Comparison of ENCODE assay signal across 1 cellular context in the genomic region with DNA sequence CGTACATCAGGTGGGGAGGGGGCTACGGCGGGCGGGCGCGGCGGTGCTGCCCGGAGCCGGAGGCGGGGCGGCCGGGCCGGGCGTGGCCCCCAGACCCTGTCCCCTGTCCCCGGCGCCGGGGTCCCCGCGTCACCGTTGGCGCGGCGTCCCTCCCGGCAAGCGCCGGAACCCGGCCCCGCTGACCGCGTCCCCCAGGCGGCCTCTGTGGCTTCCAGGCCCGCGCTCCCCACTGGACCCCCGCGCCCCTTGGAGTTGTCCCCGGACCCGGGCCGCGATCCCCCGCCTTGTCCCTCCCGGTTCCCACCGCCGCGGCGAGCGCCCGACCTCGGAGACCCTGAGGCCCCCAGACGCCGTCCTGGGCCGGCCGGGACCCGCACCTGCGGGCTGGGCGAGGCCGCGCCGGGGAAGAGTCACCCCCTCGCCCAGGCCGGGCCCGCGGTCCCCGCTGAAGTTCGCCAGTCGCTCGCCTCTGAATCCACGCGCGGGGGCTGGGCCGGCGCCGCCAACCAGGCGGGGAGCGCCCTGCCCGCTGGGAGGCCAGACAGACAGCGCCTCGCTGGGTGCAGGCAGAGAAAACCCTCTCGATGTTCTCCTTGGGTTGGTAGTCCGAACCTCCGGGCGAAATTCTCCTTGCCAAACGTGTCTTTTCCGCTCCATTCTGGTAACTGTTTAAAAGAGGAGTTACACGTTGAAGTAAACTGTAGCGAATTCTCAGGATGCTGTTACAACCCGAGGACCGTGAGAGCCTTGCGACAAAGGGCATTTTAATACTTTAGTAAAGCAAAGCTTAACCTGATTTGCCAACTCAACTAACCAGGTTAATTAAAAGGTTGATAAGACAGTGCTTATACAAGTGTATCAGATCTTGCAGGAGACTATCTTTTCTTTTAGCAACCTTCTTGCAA.
TF ChIP-seq lines count a peak whose summit lies in the region.

No MANE protein-coding gene starts in this region.

TF ChIP-seq in K562, 482 proteins besides CTCF, POLR2A, EP300 and RAD21 (continued from another document and continues in another):
- TF ChIP-seq, protein P1, sequence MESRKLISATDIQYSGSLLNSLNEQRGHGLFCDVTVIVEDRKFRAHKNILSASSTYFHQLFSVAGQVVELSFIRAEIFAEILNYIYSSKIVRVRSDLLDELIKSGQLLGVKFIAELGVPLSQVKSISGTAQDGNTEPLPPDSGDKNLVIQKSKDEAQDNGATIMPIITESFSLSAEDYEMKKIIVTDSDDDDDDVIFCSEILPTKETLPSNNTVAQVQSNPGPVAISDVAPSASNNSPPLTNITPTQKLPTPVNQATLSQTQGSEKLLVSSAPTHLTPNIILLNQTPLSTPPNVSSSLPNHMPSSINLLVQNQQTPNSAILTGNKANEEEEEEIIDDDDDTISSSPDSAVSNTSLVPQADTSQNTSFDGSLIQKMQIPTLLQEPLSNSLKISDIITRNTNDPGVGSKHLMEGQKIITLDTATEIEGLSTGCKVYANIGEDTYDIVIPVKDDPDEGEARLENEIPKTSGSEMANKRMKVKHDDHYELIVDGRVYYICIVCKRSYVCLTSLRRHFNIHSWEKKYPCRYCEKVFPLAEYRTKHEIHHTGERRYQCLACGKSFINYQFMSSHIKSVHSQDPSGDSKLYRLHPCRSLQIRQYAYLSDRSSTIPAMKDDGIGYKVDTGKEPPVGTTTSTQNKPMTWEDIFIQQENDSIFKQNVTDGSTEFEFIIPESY (CRISPR knock-in tag; IDR thresholded peaks at IDR 0.05), result peak; percentile 3; the same call in 1 of the 2 replicates
- TF ChIP-seq TAL1 (IDR thresholded peaks at IDR 0.05) (no peak), ZFX (CRISPR knock-in tag; IDR thresholded peaks at IDR 0.05) (peak; percentile 55), RUNX1 (IDR thresholded peaks at IDR 0.05; ENCODE audit: low read depth) (no peak), XRCC3 (IDR thresholded peaks at IDR 0.05) (no peak), YY1 (IDR thresholded peaks at IDR 0.05; ENCODE audit: borderline replicate concordance in 1 of 3, control insufficient read depth in 1 of 3, extremely low read depth in 1 of 3, insufficient read depth in 3 of 3, insufficient read length in 1 of 3, insufficient replicate concordance in 2 of 3, low read depth in 1 of 3, low read length in 2 of 3) (peak in 2 of 3 experiments; percentile 45 to 48), HDAC2 (IDR thresholded peaks at IDR 0.05) (no peak), STAT5B (CRISPR knock-in tag; IDR thresholded peaks at IDR 0.05) (no peak), TEAD1 (CRISPR knock-in tag; IDR thresholded peaks at IDR 0.05) (no peak), ETV1 (tag; conservative IDR thresholded peaks at IDR 0.05; ENCODE audit: low read depth) (no peak), SAP30 (IDR thresholded peaks at IDR 0.05; ENCODE audit: borderline replicate concordance, insufficient read depth, low read depth, low read length, poor library complexity, severe bottlenecking) (no peak), RBM14 (IDR thresholded peaks at IDR 0.05; ENCODE audit: borderline replicate concordance, insufficient read depth, low read depth, low read length) (0 out of 2 replicates have a peak, but pooled peaks have one; percentile 24), NFRKB (IDR thresholded peaks at IDR 0.05; ENCODE audit: low read depth) (no peak), GATAD2A (IDR thresholded peaks at IDR 0.05) (no peak), ARNT (IDR thresholded peaks at IDR 0.05) (no peak), SP1 (CRISPR knock-in tag; IDR thresholded peaks at IDR 0.05) (no peak), CAMTA2 (CRISPR knock-in tag; conservative IDR thresholded peaks at IDR 0.05) (0 out of 2 replicates have a peak, but pooled peaks have one; percentile 60), ERF (CRISPR knock-in tag; IDR thresholded peaks at IDR 0.05) (0 out of 2 replicates have a peak, but pooled peaks have one; percentile 6), CBX1 (IDR thresholded peaks at IDR 0.05; ENCODE audit: low read depth) (0 out of 2 replicates have a peak, but pooled peaks have one; percentile 44), TEAD4 (IDR thresholded peaks at IDR 0.05; ENCODE audit: low read length) (no peak), TEAD4 (CRISPR knock-in tag; IDR thresholded peaks at IDR 0.05; ENCODE audit: borderline replicate concordance) (no peak), POLR2H (tag; IDR thresholded peaks at IDR 0.05; ENCODE audit: low read depth) (no peak), SLC30A9 (CRISPR knock-in tag; IDR thresholded peaks at IDR 0.05) (no peak), NONO (IDR thresholded peaks at IDR 0.05; ENCODE audit: low read depth in 2 of 2, low read length in 1 of 2) (no peak), ARID2 (IDR thresholded peaks at IDR 0.05) (no peak), MTF1 (CRISPR knock-in tag; IDR thresholded peaks at IDR 0.05; ENCODE audit: borderline replicate concordance) (no peak), FOXA3 (CRISPR knock-in tag; conservative IDR thresholded peaks at IDR 0.05 in 1 of 2, IDR thresholded peaks at IDR 0.05 in 1 of 2) (0 out of 4 replicates have a peak, but pooled peaks of 1 of the 2 experiments have one; percentile 26), ESRRA (IDR thresholded peaks at IDR 0.05; ENCODE audit: borderline replicate concordance, low read depth) (no peak), ZNF253 (CRISPR knock-in tag; conservative IDR thresholded peaks at IDR 0.05) (no peak), TGIF2 (CRISPR knock-in tag; IDR thresholded peaks at IDR 0.05) (peak; percentile 81; the same call in 1 of the 2 replicates), ETV5 (CRISPR knock-in tag; IDR thresholded peaks at IDR 0.05; ENCODE audit: low read depth) (no peak), KAT7 (CRISPR knock-in tag; IDR thresholded peaks at IDR 0.05; ENCODE audit: borderline replicate concordance) (no peak)
- TF ChIP-seq, protein P2, sequence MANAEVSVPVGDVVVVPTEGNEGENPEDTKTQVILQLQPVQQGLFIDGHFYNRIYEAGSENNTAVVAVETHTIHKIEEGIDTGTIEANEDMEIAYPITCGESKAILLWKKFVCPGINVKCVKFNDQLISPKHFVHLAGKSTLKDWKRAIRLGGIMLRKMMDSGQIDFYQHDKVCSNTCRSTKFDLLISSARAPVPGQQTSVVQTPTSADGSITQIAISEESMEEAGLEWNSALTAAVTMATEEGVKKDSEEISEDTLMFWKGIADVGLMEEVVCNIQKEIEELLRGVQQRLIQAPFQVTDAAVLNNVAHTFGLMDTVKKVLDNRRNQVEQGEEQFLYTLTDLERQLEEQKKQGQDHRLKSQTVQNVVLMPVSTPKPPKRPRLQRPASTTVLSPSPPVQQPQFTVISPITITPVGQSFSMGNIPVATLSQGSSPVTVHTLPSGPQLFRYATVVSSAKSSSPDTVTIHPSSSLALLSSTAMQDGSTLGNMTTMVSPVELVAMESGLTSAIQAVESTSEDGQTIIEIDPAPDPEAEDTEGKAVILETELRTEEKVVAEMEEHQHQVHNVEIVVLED (CRISPR knock-in tag; IDR thresholded peaks at IDR 0.05), result 0 out of 2 replicates have a peak, but pooled peaks have one; percentile 21
- TF ChIP-seq, protein P3, sequence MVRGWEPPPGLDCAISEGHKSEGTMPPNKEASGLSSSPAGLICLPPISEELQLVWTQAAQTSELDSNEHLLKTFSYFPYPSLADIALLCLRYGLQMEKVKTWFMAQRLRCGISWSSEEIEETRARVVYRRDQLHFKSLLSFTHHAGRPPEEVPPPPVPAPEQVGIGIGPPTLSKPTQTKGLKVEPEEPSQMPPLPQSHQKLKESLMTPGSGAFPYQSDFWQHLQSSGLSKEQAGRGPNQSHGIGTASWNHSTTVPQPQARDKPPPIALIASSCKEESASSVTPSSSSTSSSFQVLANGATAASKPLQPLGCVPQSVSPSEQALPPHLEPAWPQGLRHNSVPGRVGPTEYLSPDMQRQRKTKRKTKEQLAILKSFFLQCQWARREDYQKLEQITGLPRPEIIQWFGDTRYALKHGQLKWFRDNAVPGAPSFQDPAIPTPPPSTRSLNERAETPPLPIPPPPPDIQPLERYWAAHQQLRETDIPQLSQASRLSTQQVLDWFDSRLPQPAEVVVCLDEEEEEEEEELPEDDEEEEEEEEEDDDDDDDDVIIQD (CRISPR knock-in tag; IDR thresholded peaks at IDR 0.05), result no peak
- TF ChIP-seq, protein P4, sequence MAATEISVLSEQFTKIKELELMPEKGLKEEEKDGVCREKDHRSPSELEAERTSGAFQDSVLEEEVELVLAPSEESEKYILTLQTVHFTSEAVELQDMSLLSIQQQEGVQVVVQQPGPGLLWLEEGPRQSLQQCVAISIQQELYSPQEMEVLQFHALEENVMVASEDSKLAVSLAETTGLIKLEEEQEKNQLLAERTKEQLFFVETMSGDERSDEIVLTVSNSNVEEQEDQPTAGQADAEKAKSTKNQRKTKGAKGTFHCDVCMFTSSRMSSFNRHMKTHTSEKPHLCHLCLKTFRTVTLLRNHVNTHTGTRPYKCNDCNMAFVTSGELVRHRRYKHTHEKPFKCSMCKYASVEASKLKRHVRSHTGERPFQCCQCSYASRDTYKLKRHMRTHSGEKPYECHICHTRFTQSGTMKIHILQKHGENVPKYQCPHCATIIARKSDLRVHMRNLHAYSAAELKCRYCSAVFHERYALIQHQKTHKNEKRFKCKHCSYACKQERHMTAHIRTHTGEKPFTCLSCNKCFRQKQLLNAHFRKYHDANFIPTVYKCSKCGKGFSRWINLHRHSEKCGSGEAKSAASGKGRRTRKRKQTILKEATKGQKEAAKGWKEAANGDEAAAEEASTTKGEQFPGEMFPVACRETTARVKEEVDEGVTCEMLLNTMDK (IDR thresholded peaks at IDR 0.05; ENCODE audit: borderline replicate concordance, insufficient read depth, low read depth, low read length, poor library complexity, severe bottlenecking), result no peak
- TF ChIP-seq, protein P5, sequence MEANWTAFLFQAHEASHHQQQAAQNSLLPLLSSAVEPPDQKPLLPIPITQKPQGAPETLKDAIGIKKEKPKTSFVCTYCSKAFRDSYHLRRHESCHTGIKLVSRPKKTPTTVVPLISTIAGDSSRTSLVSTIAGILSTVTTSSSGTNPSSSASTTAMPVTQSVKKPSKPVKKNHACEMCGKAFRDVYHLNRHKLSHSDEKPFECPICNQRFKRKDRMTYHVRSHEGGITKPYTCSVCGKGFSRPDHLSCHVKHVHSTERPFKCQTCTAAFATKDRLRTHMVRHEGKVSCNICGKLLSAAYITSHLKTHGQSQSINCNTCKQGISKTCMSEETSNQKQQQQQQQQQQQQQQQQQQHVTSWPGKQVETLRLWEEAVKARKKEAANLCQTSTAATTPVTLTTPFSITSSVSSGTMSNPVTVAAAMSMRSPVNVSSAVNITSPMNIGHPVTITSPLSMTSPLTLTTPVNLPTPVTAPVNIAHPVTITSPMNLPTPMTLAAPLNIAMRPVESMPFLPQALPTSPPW (CRISPR knock-in tag; IDR thresholded peaks at IDR 0.05), result peak; percentile 11; the same call in 1 of the 2 replicates
- TF ChIP-seq, protein P6, sequence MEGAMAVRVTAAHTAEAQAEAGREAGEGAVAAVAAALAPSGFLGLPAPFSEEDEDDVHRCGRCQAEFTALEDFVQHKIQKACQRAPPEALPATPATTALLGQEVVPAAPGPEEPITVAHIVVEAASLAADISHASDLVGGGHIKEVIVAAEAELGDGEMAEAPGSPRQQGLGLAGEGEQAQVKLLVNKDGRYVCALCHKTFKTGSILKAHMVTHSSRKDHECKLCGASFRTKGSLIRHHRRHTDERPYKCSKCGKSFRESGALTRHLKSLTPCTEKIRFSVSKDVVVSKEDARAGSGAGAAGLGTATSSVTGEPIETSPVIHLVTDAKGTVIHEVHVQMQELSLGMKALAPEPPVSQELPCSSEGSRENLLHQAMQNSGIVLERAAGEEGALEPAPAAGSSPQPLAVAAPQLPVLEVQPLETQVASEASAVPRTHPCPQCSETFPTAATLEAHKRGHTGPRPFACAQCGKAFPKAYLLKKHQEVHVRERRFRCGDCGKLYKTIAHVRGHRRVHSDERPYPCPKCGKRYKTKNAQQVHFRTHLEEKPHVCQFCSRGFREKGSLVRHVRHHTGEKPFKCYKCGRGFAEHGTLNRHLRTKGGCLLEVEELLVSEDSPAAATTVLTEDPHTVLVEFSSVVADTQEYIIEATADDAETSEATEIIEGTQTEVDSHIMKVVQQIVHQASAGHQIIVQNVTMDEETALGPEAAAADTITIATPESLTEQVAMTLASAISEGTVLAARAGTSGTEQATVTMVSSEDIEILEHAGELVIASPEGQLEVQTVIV (CRISPR knock-in tag; IDR thresholded peaks at IDR 0.05; ENCODE audit: borderline replicate concordance), result no peak
- TF ChIP-seq, protein P7, sequence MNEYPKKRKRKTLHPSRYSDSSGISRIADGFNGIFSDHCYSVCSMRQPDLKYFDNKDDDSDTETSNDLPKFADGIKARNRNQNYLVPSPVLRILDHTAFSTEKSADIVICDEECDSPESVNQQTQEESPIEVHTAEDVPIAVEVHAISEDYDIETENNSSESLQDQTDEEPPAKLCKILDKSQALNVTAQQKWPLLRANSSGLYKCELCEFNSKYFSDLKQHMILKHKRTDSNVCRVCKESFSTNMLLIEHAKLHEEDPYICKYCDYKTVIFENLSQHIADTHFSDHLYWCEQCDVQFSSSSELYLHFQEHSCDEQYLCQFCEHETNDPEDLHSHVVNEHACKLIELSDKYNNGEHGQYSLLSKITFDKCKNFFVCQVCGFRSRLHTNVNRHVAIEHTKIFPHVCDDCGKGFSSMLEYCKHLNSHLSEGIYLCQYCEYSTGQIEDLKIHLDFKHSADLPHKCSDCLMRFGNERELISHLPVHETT (CRISPR knock-in tag; conservative IDR thresholded peaks at IDR 0.05 in 1 of 2, IDR thresholded peaks at IDR 0.05 in 1 of 2), result no peak
- TF ChIP-seq, protein P8, sequence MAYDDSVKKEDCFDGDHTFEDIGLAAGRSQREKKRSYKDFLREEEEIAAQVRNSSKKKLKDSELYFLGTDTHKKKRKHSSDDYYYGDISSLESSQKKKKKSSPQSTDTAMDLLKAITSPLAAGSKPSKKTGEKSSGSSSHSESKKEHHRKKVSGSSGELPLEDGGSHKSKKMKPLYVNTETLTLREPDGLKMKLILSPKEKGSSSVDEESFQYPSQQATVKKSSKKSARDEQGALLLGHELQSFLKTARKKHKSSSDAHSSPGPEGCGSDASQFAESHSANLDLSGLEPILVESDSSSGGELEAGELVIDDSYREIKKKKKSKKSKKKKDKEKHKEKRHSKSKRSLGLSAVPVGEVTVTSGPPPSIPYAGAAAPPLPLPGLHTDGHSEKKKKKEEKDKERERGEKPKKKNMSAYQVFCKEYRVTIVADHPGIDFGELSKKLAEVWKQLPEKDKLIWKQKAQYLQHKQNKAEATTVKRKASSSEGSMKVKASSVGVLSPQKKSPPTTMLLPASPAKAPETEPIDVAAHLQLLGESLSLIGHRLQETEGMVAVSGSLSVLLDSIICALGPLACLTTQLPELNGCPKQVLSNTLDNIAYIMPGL (CRISPR knock-in tag; IDR thresholded peaks at IDR 0.05), result 0 out of 2 replicates have a peak, but pooled peaks have one; percentile 64
- TF ChIP-seq, protein P9, sequence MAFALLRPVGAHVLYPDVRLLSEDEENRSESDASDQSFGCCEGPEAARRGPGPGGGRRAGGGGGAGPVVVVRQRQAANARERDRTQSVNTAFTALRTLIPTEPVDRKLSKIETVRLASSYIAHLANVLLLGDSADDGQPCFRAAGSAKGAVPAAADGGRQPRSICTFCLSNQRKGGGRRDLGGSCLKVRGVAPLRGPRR (CRISPR knock-in tag; IDR thresholded peaks at IDR 0.05), result no peak
- TF ChIP-seq, protein P10, sequence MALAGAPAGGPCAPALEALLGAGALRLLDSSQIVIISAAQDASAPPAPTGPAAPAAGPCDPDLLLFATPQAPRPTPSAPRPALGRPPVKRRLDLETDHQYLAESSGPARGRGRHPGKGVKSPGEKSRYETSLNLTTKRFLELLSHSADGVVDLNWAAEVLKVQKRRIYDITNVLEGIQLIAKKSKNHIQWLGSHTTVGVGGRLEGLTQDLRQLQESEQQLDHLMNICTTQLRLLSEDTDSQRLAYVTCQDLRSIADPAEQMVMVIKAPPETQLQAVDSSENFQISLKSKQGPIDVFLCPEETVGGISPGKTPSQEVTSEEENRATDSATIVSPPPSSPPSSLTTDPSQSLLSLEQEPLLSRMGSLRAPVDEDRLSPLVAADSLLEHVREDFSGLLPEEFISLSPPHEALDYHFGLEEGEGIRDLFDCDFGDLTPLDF (CRISPR knock-in tag; IDR thresholded peaks at IDR 0.05), result 0 out of 2 replicates have a peak, but pooled peaks have one; percentile 38
